1 cellular context compared by ENCODE assay signal in genomic region chr6:79544299-79544927, GRCh38.
TF ChIP-seq lines count a peak whose summit lies in the region.

No MANE protein-coding gene starts in this region.

TF ChIP-seq in GM12878, 131 proteins besides CTCF, POLR2A, EP300 and RAD21 (continued from another document):
- TF ChIP-seq PKNOX1 (IDR thresholded peaks at IDR 0.05): 0 out of 2 replicates have a peak, but pooled peaks have one; percentile 7
- TF ChIP-seq, protein P1, sequence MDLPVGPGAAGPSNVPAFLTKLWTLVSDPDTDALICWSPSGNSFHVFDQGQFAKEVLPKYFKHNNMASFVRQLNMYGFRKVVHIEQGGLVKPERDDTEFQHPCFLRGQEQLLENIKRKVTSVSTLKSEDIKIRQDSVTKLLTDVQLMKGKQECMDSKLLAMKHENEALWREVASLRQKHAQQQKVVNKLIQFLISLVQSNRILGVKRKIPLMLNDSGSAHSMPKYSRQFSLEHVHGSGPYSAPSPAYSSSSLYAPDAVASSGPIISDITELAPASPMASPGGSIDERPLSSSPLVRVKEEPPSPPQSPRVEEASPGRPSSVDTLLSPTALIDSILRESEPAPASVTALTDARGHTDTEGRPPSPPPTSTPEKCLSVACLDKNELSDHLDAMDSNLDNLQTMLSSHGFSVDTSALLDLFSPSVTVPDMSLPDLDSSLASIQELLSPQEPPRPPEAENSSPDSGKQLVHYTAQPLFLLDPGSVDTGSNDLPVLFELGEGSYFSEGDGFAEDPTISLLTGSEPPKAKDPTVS (IDR thresholded peaks at IDR 0.05; ENCODE audit: low read depth, low read length): no peak
- 0 out of 2 replicates have a peak, but pooled peaks have one; percentile 2 for TF ChIP-seq JUNB (IDR thresholded peaks at IDR 0.05)
- peak; percentile 71 for TF ChIP-seq PAX5 (IDR thresholded peaks at IDR 0.05; ENCODE audit: borderline replicate concordance, low read depth, low read length)
- peak; percentile 61; the same call in 1 of the 2 replicates for TF ChIP-seq TCF3 (IDR thresholded peaks at IDR 0.05; ENCODE audit: borderline replicate concordance, insufficient read depth, low read depth, low read length)
- TF ChIP-seq, protein P2, sequence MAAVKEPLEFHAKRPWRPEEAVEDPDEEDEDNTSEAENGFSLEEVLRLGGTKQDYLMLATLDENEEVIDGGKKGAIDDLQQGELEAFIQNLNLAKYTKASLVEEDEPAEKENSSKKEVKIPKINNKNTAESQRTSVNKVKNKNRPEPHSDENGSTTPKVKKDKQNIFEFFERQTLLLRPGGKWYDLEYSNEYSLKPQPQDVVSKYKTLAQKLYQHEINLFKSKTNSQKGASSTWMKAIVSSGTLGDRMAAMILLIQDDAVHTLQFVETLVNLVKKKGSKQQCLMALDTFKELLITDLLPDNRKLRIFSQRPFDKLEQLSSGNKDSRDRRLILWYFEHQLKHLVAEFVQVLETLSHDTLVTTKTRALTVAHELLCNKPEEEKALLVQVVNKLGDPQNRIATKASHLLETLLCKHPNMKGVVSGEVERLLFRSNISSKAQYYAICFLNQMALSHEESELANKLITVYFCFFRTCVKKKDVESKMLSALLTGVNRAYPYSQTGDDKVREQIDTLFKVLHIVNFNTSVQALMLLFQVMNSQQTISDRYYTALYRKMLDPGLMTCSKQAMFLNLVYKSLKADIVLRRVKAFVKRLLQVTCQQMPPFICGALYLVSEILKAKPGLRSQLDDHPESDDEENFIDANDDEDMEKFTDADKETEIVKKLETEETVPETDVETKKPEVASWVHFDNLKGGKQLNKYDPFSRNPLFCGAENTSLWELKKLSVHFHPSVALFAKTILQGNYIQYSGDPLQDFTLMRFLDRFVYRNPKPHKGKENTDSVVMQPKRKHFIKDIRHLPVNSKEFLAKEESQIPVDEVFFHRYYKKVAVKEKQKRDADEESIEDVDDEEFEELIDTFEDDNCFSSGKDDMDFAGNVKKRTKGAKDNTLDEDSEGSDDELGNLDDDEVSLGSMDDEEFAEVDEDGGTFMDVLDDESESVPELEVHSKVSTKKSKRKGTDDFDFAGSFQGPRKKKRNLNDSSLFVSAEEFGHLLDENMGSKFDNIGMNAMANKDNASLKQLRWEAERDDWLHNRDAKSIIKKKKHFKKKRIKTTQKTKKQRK (IDR thresholded peaks at IDR 0.05; ENCODE audit: low read depth, low read length): no peak
- TF ChIP-seq CREM (IDR thresholded peaks at IDR 0.05; ENCODE audit: low read depth): peak; percentile 13; the same call in 1 of the 2 replicates
- TF ChIP-seq ATF7 (IDR thresholded peaks at IDR 0.05; ENCODE audit: low read depth): 0 out of 2 replicates have a peak, but pooled peaks have one; percentile 23
- TF ChIP-seq RUNX3 (IDR thresholded peaks at IDR 0.05; ENCODE audit: low read length): peak; percentile 91
- TF ChIP-seq IKZF2 (IDR thresholded peaks at IDR 0.05): peak; percentile 7 to 20
- peak; percentile 83 for TF ChIP-seq NFIC (IDR thresholded peaks at IDR 0.05; ENCODE audit: low read depth, low read length)
